ENCODE assay signal across 32 cellular contexts in genomic region chr18:10938241-10938640, GRCh38.
"Had no signal": no experiment of that assay in that cellular context is flagged by ENCODE, and none has a peak within 500 bp of the region (broad histone marks: within the 10 kb centered on the region; RNA-seq: fewer than 3 reads in every experiment).

No MANE protein-coding gene starts in this region.

- H3K4me3 ChIP-seq: adrenal gland, body of pancreas, colonic mucosa, dorsolateral prefrontal cortex, esophagus muscularis mucosa, gastroesophageal sphincter had no signal

- H3K27me3 ChIP-seq: adrenal gland, body of pancreas, colonic mucosa had no signal

- H3K9me3 ChIP-seq: adrenal gland, body of pancreas, colonic mucosa, esophagus muscularis mucosa had no signal

- DNase-seq: activated B cell treated with CpG ODN at 0.5 μM for 24 hours; activated CD4-positive, alpha-beta memory T cell treated with anti-CD3 and anti-CD28 coated beads for 36 hours; activated CD4-positive, alpha-beta T cell treated with anti-CD3 and anti-CD28 coated beads for 36 hours; activated CD4-positive, alpha-beta T cell treated with anti-CD3 and anti-CD28 coated beads, Interleukin-2, amount 10 ng/mL, durations not matched to agents 24 days and 14 days; activated CD4-positive, CD25-positive, alpha-beta regulatory T cell treated with anti-CD3 and anti-CD28 coated beads, Interleukin-2, amount 50 U/mL, for 72 hours; activated CD8-positive, alpha-beta memory T cell treated with anti-CD3 and anti-CD28 coated beads, Interleukin-2, amount 10 ng/mL, durations not matched to agents 7 days and 5 days; activated CD8-positive, alpha-beta memory T cell treated with anti-CD3 and anti-CD28 coated beads, Interleukin-2, amount 50 U/mL, for 4 hours; activated CD8-positive, alpha-beta T cell treated with anti-CD3 and anti-CD28 coated beads, Interleukin-2, amount 10 ng/mL, durations not matched to agents 7 days and 5 days; activated effector memory CD4-positive, alpha-beta T cell treated with anti-CD3 and anti-CD28 coated beads, Interleukin-2, amount 50 U/mL, for 16 hours; activated naive CD4-positive, alpha-beta T cell treated with anti-CD3 and anti-CD28 coated beads for 36 hours; activated naive CD8-positive, alpha-beta T cell treated with anti-CD3 and anti-CD28 coated beads for 36 hours; activated naive CD8-positive, alpha-beta T cell treated with anti-CD3 and anti-CD28 coated beads, Interleukin-2, amount 50 U/mL, for 24 hours; activated T-cell treated with anti-CD3 and anti-CD28 coated beads, Interleukin-2, amount 50 U/mL, for 1 hour; activated T-cell treated with anti-CD3 and anti-CD28 coated beads, Interleukin-2, amount 50 U/mL, for 48 hours; adrenal gland; amygdala; aorta; body of pancreas; central memory CD4-positive, alpha-beta T cell; cerebellar nuclear complex; colonic mucosa; dorsolateral prefrontal cortex; effector memory CD4-positive, alpha-beta T cell; endodermal cell; erythroblast; foreskin melanocyte; T-helper 1 cell; T-helper 17 cell; T1000; WERI-Rb-1 had no signal

- H3K27ac ChIP-seq: adrenal gland, body of pancreas, colonic mucosa, dorsolateral prefrontal cortex, esophagus muscularis mucosa, gastroesophageal sphincter, WERI-Rb-1 had no signal

- ATAC-seq: activated CD4-positive, alpha-beta T cell treated with anti-CD3 and anti-CD28 coated beads for 36 hours; activated CD8-positive, alpha-beta memory T cell treated with anti-CD3 and anti-CD28 coated beads, Interleukin-2, amount 10 ng/mL, durations not matched to agents 7 days and 5 days; activated CD8-positive, alpha-beta T cell treated with anti-CD3 and anti-CD28 coated beads, Interleukin-2, amount 10 ng/mL, durations not matched to agents 7 days and 5 days; activated naive CD8-positive, alpha-beta T cell treated with anti-CD3 and anti-CD28 coated beads, Interleukin-2, amount 50 U/mL, for 24 hours; body of pancreas; gastroesophageal sphincter; T-helper 17 cell had no signal

- H3K36me3 ChIP-seq: adrenal gland, colonic mucosa, esophagus muscularis mucosa, gastroesophageal sphincter, WERI-Rb-1 had no signal

- H3K4me1 ChIP-seq: adrenal gland, body of pancreas, colonic mucosa had no signal
